7 cellular contexts compared by ENCODE assay signal in genomic region chr16:27254262-27254811, GRCh38. TPM values are rescaled to one million over a fixed set of nuclear protein-coding genes. Genes with fewer than 3 reads are reported as not detected.
DNase-seq lines count a peak whose midpoint lies in the region; ATAC-seq and TF ChIP-seq lines count a peak whose summit lies in the region.

No MANE protein-coding gene starts in this region.

- H3K4me1 ChIP-seq in ascending aorta = peaks cover 0 to 11% of the 10 kb centered on the region in 2 donors
- H3K4me1 ChIP-seq in stomach = peaks cover 9 to 65% (median 41%) of the 10 kb centered on the region in 4 donors
- H3K4me1 ChIP-seq in effector memory CD4-positive, alpha-beta T cell (ENCODE audit: control insufficient read depth, insufficient read depth, low read length, poor library complexity, severe bottlenecking) = peaks cover 6% of the 10 kb centered on the region

- TF ChIP-seq EP300 in stomach (IDR thresholded peaks at IDR 0.05) = no peak

- H3K9me3 ChIP-seq in ascending aorta (no peaks in the 10 kb centered on the region), stomach (no peaks in the 10 kb centered on the region)
- no peaks in the 10 kb centered on the region for H3K9me3 ChIP-seq in effector memory CD4-positive, alpha-beta T cell (ENCODE audit: control insufficient read depth, low read length)

- TF ChIP-seq CTCF in GM20000 (IDR thresholded peaks at IDR 0.05; ENCODE audit: extremely low read depth, missing control alignments) = no peak
- no peak for TF ChIP-seq CTCF in ascending aorta (IDR thresholded peaks at IDR 0.05)
- no peak for TF ChIP-seq CTCF in stomach (IDR thresholded peaks at IDR 0.05)

- 78 to 89% (median 86%) methylated on average over 3 of the region's 3 CpGs for WGBS in stomach, 5 donors

- H3K36me3 ChIP-seq in ascending aorta (peaks cover 0 to 30% of the 10 kb centered on the region in 2 donors), stomach (peaks cover 6 to 30% (median 25%) of the 10 kb centered on the region in 4 donors)
- peaks cover 6% of the 10 kb centered on the region for H3K36me3 ChIP-seq in effector memory CD4-positive, alpha-beta T cell (ENCODE audit: control insufficient read depth, insufficient read depth, low read length)

- H3K27ac ChIP-seq in ascending aorta (peak overlapping the region; percentile 57 to 61), stomach (peak overlapping the region in 4 of 5 donors; percentile 63 to 84 (median 74))
- H3K27ac ChIP-seq in effector memory CD4-positive, alpha-beta T cell (ENCODE audit: insufficient read depth, low read length, poor library complexity, severe bottlenecking) = no peak overlapping the region

- H3K4me3 ChIP-seq in ascending aorta = no peak overlapping the region
- no peak overlapping the region for H3K4me3 ChIP-seq in stomach
- H3K4me3 ChIP-seq in effector memory CD4-positive, alpha-beta T cell (ENCODE audit: insufficient read depth, low read depth, low read length, poor library complexity, severe bottlenecking) = no peak overlapping the region

- DNase-seq in GM20000 (ENCODE audit: low spot score) (peak; percentile 60), ascending aorta (ENCODE audit: low spot score in 2 of 2) (no peak), stomach (no peak), globus pallidus (ENCODE audit: low spot score) (no peak), SW480 (ENCODE audit: low spot score) (no peak)
- no peak for DNase-seq in effector memory CD4-positive, alpha-beta T cell

- no peak for TF ChIP-seq POLR2A in stomach (IDR thresholded peaks at IDR 0.05)

- peak; percentile 66 for ATAC-seq in HG03108 (IDR thresholded peaks at IDR 0.05; ENCODE audit: unreplicated experiment)

- H3K27me3 ChIP-seq in ascending aorta (no peaks in the 10 kb centered on the region), stomach (no peaks in the 10 kb centered on the region)
- no peaks in the 10 kb centered on the region for H3K27me3 ChIP-seq in effector memory CD4-positive, alpha-beta T cell (replicated peaks; ENCODE audit: control insufficient read depth, insufficient read depth, low read length, poor library complexity, severe bottlenecking)

- intact Hi-C loops in ascending aorta (cut with DNase I) (no loop called here), stomach (cut with DNase I; ENCODE audit: low total_unique reads) (no loop called here)

RNA-seq across cellular contexts. Expression of gene NSMCE1, which starts 14.2 kb away (rescaled TPM):
- total RNA-seq in ascending aorta (6.8 TPM), stomach (100 to 1,000 TPM in 1 of 5 donors, 10 to 100 TPM in 3, 1 to 10 TPM in 1; 9.3 to 120 (median 24.1) TPM)
- polyA plus RNA-seq in stomach = 10 to 100 TPM; 53.5 to 67.0 (median 66.0) TPM

RNA-seq across cellular contexts. Expression of gene KDM8, which starts 51.0 kb away (rescaled TPM):
- 55.5 TPM for total RNA-seq in ascending aorta
- 10 to 100 TPM in 1 of 5 donors, 1 to 10 TPM in 4; 1.4 to 58.3 (median 3.1) TPM for total RNA-seq in stomach
- 1 to 10 TPM; 2.7 to 3.5 (median 2.7) TPM for polyA plus RNA-seq in stomach

RNA-seq across cellular contexts. Expression of gene IL4R, which starts 59.4 kb away (rescaled TPM):
- 88.7 TPM for total RNA-seq in ascending aorta
- 100 to 1,000 TPM in 2 of 5 donors, 10 to 100 TPM in 3; 23.9 to 120 (median 55.2) TPM for total RNA-seq in stomach
- polyA plus RNA-seq in stomach = 10 to 100 TPM; 17.4 to 55.8 (median 18.9) TPM
